ENCODE assay signal across 10 cellular contexts in genomic region chr4:102321260-102321991, GRCh38. TPM values are rescaled to one million over a fixed set of nuclear protein-coding genes. Genes with fewer than 3 reads are reported as not detected.
DNase-seq lines count a peak whose midpoint lies in the region; ATAC-seq and TF ChIP-seq lines count a peak whose summit lies in the region.
"Had no signal": no experiment of that assay in that cellular context is flagged by ENCODE, and none has a peak within 500 bp of the region (broad histone marks: within the 10 kb centered on the region; RNA-seq: fewer than 3 reads in every experiment).

No MANE protein-coding gene starts in this region.

- H3K36me3 ChIP-seq in HEK293 (ENCODE audit: control insufficient read depth in 2 of 2, insufficient read depth in 1 of 2, low read length in 2 of 2), result no peaks in the 10 kb centered on the region

- intact Hi-C loops in activated CD8-positive, alpha-beta T cell treated with anti-CD3 and anti-CD28 coated beads for 36 hours (cut with micrococcal nuclease), result no loop called here

- ATAC-seq in activated CD8-positive, alpha-beta T cell treated with anti-CD3 and anti-CD28 coated beads for 36 hours, result peak; percentile 65
- ATAC-seq in activated CD8-positive, alpha-beta T cell treated with anti-CD3 and anti-CD28 coated beads, Interleukin-2, amount 10 ng/mL, durations not matched to agents 7 days and 5 days, result no peak
- peak; percentile 96 for ATAC-seq in HG03469 (IDR thresholded peaks at IDR 0.05; ENCODE audit: unreplicated experiment)
- peak; percentile 68 for ATAC-seq in stimulated activated naive CD8-positive, alpha-beta T cell treated with anti-CD3 and anti-CD28 coated beads, Interleukin-15, Interleukin-2, amounts not matched to agents 100 U/mL and 50 U/mL, for 24 hours
- no peak for ATAC-seq in left lobe of liver

- POLR2A ChIA-PET in activated CD8-positive, alpha-beta T cell treated with anti-CD3 and anti-CD28 coated beads for 36 hours (lab: Charles Lee), result interaction anchor here (0.8 to 1.6 kb wide), 2 partner anchors 13 to 20 kb away, joined by 3 to 5 read pairs; no protein-coding TSS in a partner anchor
- POLR2A ChIA-PET in activated CD8-positive, alpha-beta T cell treated with anti-CD3 and anti-CD28 coated beads, Interleukin-2, amount 10 ng/mL, durations not matched to agents 7 days and 5 days (lab: Charles Lee), result interaction anchor here (1.0 kb wide), 1 partner anchor 14 kb away, joined by 4 read pairs; no protein-coding TSS in a partner anchor
- POLR2A ChIA-PET in HEK293 (lab: Yijun Ruan, JAX), result interaction anchor here (1.6 kb wide), 1 partner anchor 24 kb away, joined by 3 read pairs; the partner anchor contains the start of gene SLC39A8

- no peak overlapping the region for H3K4me3 ChIP-seq in HEK293 (ENCODE audit: low read depth, low read length)
- H3K4me3 ChIP-seq: PC-9 had no signal

- no peaks in the 10 kb centered on the region for H3K27me3 Mint-ChIP-seq in activated CD8-positive, alpha-beta T cell treated with anti-CD3 and anti-CD28 coated beads for 36 hours
- H3K27me3 Mint-ChIP-seq in activated CD8-positive, alpha-beta T cell treated with anti-CD3 and anti-CD28 coated beads, Interleukin-2, amount 10 ng/mL, durations not matched to agents 7 days and 5 days (ENCODE audit: low read depth), result no peaks in the 10 kb centered on the region
- H3K27me3 Mint-ChIP-seq: activated CD4-positive, alpha-beta T cell treated with anti-CD3 and anti-CD28 coated beads, Interleukin-2, amount 10 ng/mL, durations not matched to agents 7 days and 5 days had no signal

- no peaks in the 10 kb centered on the region for H3K4me1 ChIP-seq in HEK293 (ENCODE audit: control insufficient read depth, insufficient read depth, low read length)

- no peaks in the 10 kb centered on the region for H3K9me3 ChIP-seq in HEK293 (ENCODE audit: control insufficient read depth, insufficient read depth, low read depth, low read length)

- peaks cover 14% of the 10 kb centered on the region for H3K36me3 Mint-ChIP-seq in activated CD8-positive, alpha-beta T cell treated with anti-CD3 and anti-CD28 coated beads for 36 hours (ENCODE audit: low read depth)
- H3K36me3 Mint-ChIP-seq in activated CD8-positive, alpha-beta T cell treated with anti-CD3 and anti-CD28 coated beads, Interleukin-2, amount 10 ng/mL, durations not matched to agents 7 days and 5 days (ENCODE audit: low read depth), result peaks cover 35% of the 10 kb centered on the region

- DNase-seq in activated CD8-positive, alpha-beta T cell treated with anti-CD3 and anti-CD28 coated beads for 36 hours, result peak; percentile 26
- DNase-seq in activated CD8-positive, alpha-beta T cell treated with anti-CD3 and anti-CD28 coated beads, Interleukin-2, amount 10 ng/mL, durations not matched to agents 7 days and 5 days, result no peak
- no peak for DNase-seq in stimulated activated naive CD8-positive, alpha-beta T cell treated with anti-CD3 and anti-CD28 coated beads, Interleukin-15, Interleukin-2, amounts not matched to agents 100 U/mL and 50 U/mL, for 24 hours
- DNase-seq in left lobe of liver (ENCODE audit: low spot score), result no peak
- no peak for DNase-seq in activated gamma-delta T cell treated with Interleukin-2 at 50 U/mL for 16 hours
- DNase-seq in T-helper 1 cell, result no peak
- DNase-seq: activated CD4-positive, alpha-beta T cell treated with anti-CD3 and anti-CD28 coated beads, Interleukin-2, amount 10 ng/mL, durations not matched to agents 7 days and 5 days; PC-9 had no signal

- TF ChIP-seq CTCF in activated CD8-positive, alpha-beta T cell treated with anti-CD3 and anti-CD28 coated beads for 36 hours (IDR thresholded peaks at IDR 0.05), result no peak
- TF ChIP-seq CTCF in HEK293 (tag by site-specific recombination; IDR thresholded peaks at IDR 0.05), result no peak

- CTCF ChIA-PET in activated CD8-positive, alpha-beta T cell treated with anti-CD3 and anti-CD28 coated beads for 36 hours (lab: Charles Lee), result interaction anchor here (1.0 to 2.0 kb wide), 5 partner anchors 9 to 81 kb away, joined by 3 to 9 read pairs (median 3); no protein-coding TSS in a partner anchor
- CTCF ChIA-PET in activated CD8-positive, alpha-beta T cell treated with anti-CD3 and anti-CD28 coated beads, Interleukin-2, amount 10 ng/mL, durations not matched to agents 7 days and 5 days (lab: Charles Lee), result interaction anchor here (1.0 to 1.3 kb wide), 4 partner anchors 20 to 26 kb away, joined by 3 to 5 read pairs (median 4); no protein-coding TSS in a partner anchor
- CTCF ChIA-PET in HEK293 (lab: Yijun Ruan, JAX), result interaction anchor here (0.6 to 1.5 kb wide), 2 partner anchors 21 to 155 kb away, joined by 5 read pairs; no protein-coding TSS in a partner anchor

- H3K4me1 Mint-ChIP-seq in activated CD8-positive, alpha-beta T cell treated with anti-CD3 and anti-CD28 coated beads for 36 hours (ENCODE audit: low read depth), result peaks cover 33% of the 10 kb centered on the region
- peaks cover 28% of the 10 kb centered on the region for H3K4me1 Mint-ChIP-seq in activated CD8-positive, alpha-beta T cell treated with anti-CD3 and anti-CD28 coated beads, Interleukin-2, amount 10 ng/mL, durations not matched to agents 7 days and 5 days (ENCODE audit: low read depth)

- H3K4me3 Mint-ChIP-seq in activated CD8-positive, alpha-beta T cell treated with anti-CD3 and anti-CD28 coated beads for 36 hours, result no peak overlapping the region
- H3K4me3 Mint-ChIP-seq in activated CD8-positive, alpha-beta T cell treated with anti-CD3 and anti-CD28 coated beads, Interleukin-2, amount 10 ng/mL, durations not matched to agents 7 days and 5 days, result no peak overlapping the region
- H3K4me3 Mint-ChIP-seq: activated CD4-positive, alpha-beta T cell treated with anti-CD3 and anti-CD28 coated beads, Interleukin-2, amount 10 ng/mL, durations not matched to agents 7 days and 5 days had no signal

- H3K27ac ChIP-seq in HEK293 (ENCODE audit: extremely low read depth, low read depth, low read length), result no peak overlapping the region
- H3K27ac ChIP-seq: PC-9 had no signal

- no peak overlapping the region for H3K27ac Mint-ChIP-seq in activated CD8-positive, alpha-beta T cell treated with anti-CD3 and anti-CD28 coated beads for 36 hours
- no peak overlapping the region for H3K27ac Mint-ChIP-seq in activated CD8-positive, alpha-beta T cell treated with anti-CD3 and anti-CD28 coated beads, Interleukin-2, amount 10 ng/mL, durations not matched to agents 7 days and 5 days

- no peaks in the 10 kb centered on the region for H3K9me3 Mint-ChIP-seq in activated CD8-positive, alpha-beta T cell treated with anti-CD3 and anti-CD28 coated beads for 36 hours
- peaks cover 4% of the 10 kb centered on the region for H3K9me3 Mint-ChIP-seq in activated CD8-positive, alpha-beta T cell treated with anti-CD3 and anti-CD28 coated beads, Interleukin-2, amount 10 ng/mL, durations not matched to agents 7 days and 5 days (ENCODE audit: insufficient read depth)
- H3K9me3 Mint-ChIP-seq: activated CD4-positive, alpha-beta T cell treated with anti-CD3 and anti-CD28 coated beads, Interleukin-2, amount 10 ng/mL, durations not matched to agents 7 days and 5 days had no signal

TF ChIP-seq in HEK293, 187 proteins besides CTCF, POLR2A, EP300 and RAD21:
- no peak for TF ChIP-seq ZSCAN18 (tag by site-specific recombination; IDR thresholded peaks at IDR 0.05)
- TF ChIP-seq ZBTB17 (tag by site-specific recombination; IDR thresholded peaks at IDR 0.05), result peak; percentile 75
- TF ChIP-seq GFI1B (tag by site-specific recombination; IDR thresholded peaks at IDR 0.05), result no peak
- TF ChIP-seq ZSCAN23 (tag by site-specific recombination; IDR thresholded peaks at IDR 0.05), result no peak
- no peak for TF ChIP-seq ZIC2 (tag by site-specific recombination; IDR thresholded peaks at IDR 0.05)

RNA-seq across cellular contexts. Expression of gene SLC39A8, which starts 23.9 kb away (rescaled TPM):
- total RNA-seq in activated CD8-positive, alpha-beta T cell treated with anti-CD3 and anti-CD28 coated beads for 36 hours, result 10 to 100 TPM; 60.2 to 61.6 TPM
- 10 to 100 TPM; 79.6 to 83.0 TPM for total RNA-seq in activated CD8-positive, alpha-beta T cell treated with anti-CD3 and anti-CD28 coated beads, Interleukin-2, amount 10 ng/mL, durations not matched to agents 7 days and 5 days
- 23.6 TPM for total RNA-seq in left lobe of liver

Comparison
In these comparisons a context has a peak if more than half of its experiments do, and no peak if none do; other contexts are left out.
1. ATAC-seq: peak in activated CD8-positive, alpha-beta T cell treated with anti-CD3 and anti-CD28 coated beads for 36 hours (single experiment), HG03469 (single experiment) and stimulated activated naive CD8-positive, alpha-beta T cell treated with anti-CD3 and anti-CD28 coated beads, Interleukin-15, Interleukin-2, amounts not matched to agents 100 U/mL and 50 U/mL, for 24 hours (single experiment); none in activated CD8-positive, alpha-beta T cell treated with anti-CD3 and anti-CD28 coated beads, Interleukin-2, amount 10 ng/mL, durations not matched to agents 7 days and 5 days (single experiment) and left lobe of liver (single experiment).